Comparison of ENCODE assay signal across 15 cellular contexts in the genomic region with DNA sequence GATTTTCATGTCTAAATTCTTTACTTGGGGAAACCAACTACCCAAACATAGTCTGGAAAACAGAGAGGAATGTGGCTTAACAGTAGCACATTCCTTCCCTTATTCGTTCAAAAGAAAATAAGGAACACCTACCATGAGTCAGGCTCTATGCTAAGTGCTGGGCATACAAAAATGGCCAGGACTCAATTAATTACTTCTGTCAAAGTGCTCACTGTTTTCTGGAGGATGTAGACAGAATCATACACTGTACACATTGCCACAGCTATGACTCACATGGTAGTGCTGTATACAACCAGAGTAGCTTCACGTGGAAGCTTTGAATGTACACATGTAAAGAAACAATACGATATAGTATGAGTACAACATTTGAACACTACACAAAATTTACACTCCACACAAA. TPM values are rescaled to one million over a fixed set of nuclear protein-coding genes. Genes with fewer than 3 reads are reported as not detected.
DNase-seq lines count a peak whose midpoint lies in the region; ATAC-seq, FAIRE-seq and TF ChIP-seq lines count a peak whose summit lies in the region.
"Had no signal": no experiment of that assay in that cellular context is flagged by ENCODE, and none has a peak within 500 bp of the region (broad histone marks: within the 10 kb centered on the region; RNA-seq: fewer than 3 reads in every experiment).

No MANE protein-coding gene starts in this region.

- H3K9me3 ChIP-seq in A673 (ENCODE audit: low read depth, low read length, poor library complexity, severe bottlenecking), result no peaks in the 10 kb centered on the region
- no peaks in the 10 kb centered on the region for H3K9me3 ChIP-seq in keratinocyte (ENCODE audit: control insufficient read depth, low read depth, low read length)

- H3K4me1 Mint-ChIP-seq in activated CD4-positive, alpha-beta memory T cell treated with anti-CD3 and anti-CD28 coated beads for 36 hours (ENCODE audit: low read depth), result no peaks in the 10 kb centered on the region

- no peak overlapping the region for H2AFZ ChIP-seq in keratinocyte (ENCODE audit: control insufficient read depth, low read length)

- H3K79me2 ChIP-seq in keratinocyte (ENCODE audit: control insufficient read depth, insufficient read depth, low read length), result no peaks in the 10 kb centered on the region

- dilution Hi-C loops in keratinocyte (cut with MboI; ENCODE audit: extremely low pct_ligation_motif_present, low sequenced_read_pairs), result loop anchor here (25.0 kb wide), 1 partner anchor 485 kb away; no protein-coding TSS in a partner anchor

- H3K27ac ChIP-seq in A673 (ENCODE audit: low read depth, low read length, poor library complexity, severe bottlenecking) (no peak overlapping the region), keratinocyte (ENCODE audit: control insufficient read depth, insufficient read depth, low read length) (no peak overlapping the region)

- H4K20me1 ChIP-seq in keratinocyte (ENCODE audit: control insufficient read depth, extremely low read depth, insufficient read depth, low read length), result no peaks in the 10 kb centered on the region

- intact Hi-C loops in A673 (cut with micrococcal nuclease; ENCODE audit: unreplicated experiment), result no loop called here
- intact Hi-C loops in activated CD4-positive, alpha-beta memory T cell treated with anti-CD3 and anti-CD28 coated beads for 36 hours (cut with micrococcal nuclease), result no loop called here

- no peak overlapping the region for H3K27ac Mint-ChIP-seq in activated CD4-positive, alpha-beta memory T cell treated with anti-CD3 and anti-CD28 coated beads for 36 hours
- H3K27ac Mint-ChIP-seq: activated CD8-positive, alpha-beta T cell treated with anti-CD3 and anti-CD28 coated beads for 36 hours; activated naive CD4-positive, alpha-beta T cell treated with anti-CD3 and anti-CD28 coated beads for 36 hours had no signal

- no peaks in the 10 kb centered on the region for H3K36me3 Mint-ChIP-seq in activated CD4-positive, alpha-beta memory T cell treated with anti-CD3 and anti-CD28 coated beads for 36 hours

- BruUV-seq in A673 (replicated peaks; lab: Mats Ljungman, UMichigan), result no TSS peak

- H3K4me3 Mint-ChIP-seq in activated CD4-positive, alpha-beta memory T cell treated with anti-CD3 and anti-CD28 coated beads for 36 hours, result no peak overlapping the region
- H3K4me3 Mint-ChIP-seq: activated CD8-positive, alpha-beta T cell treated with anti-CD3 and anti-CD28 coated beads for 36 hours; activated naive CD4-positive, alpha-beta T cell treated with anti-CD3 and anti-CD28 coated beads for 36 hours had no signal

- H3K4me2 ChIP-seq in keratinocyte (ENCODE audit: control insufficient read depth, extremely low read depth, insufficient read depth, low read depth, low read length), result no peak overlapping the region

- no peaks in the 10 kb centered on the region for H3K9me1 ChIP-seq in keratinocyte (ENCODE audit: control insufficient read depth, extremely low read depth, insufficient read depth, low read length)

- no peaks in the 10 kb centered on the region for H3K27me3 Mint-ChIP-seq in activated CD4-positive, alpha-beta memory T cell treated with anti-CD3 and anti-CD28 coated beads for 36 hours
- H3K27me3 Mint-ChIP-seq: activated CD8-positive, alpha-beta T cell treated with anti-CD3 and anti-CD28 coated beads for 36 hours had no signal

- TF ChIP-seq CTCF in A673 (conservative IDR thresholded peaks at IDR 0.05; ENCODE audit: low read depth, low read length), result no peak
- TF ChIP-seq CTCF in keratinocyte (optimal IDR thresholded peaks at IDR 0.05 in 1 of 3, IDR thresholded peaks at IDR 0.05 in 1 of 3, conservative IDR thresholded peaks at IDR 0.05 in 1 of 3; ENCODE audit: extremely low read depth in 1 of 3, insufficient read depth in 2 of 3, low read length in 3 of 3), result no peak

- peak; percentile 84 for FAIRE-seq in keratinocyte (lab: Jason Lieb, UNC)

- H3K36me3 ChIP-seq in A673 (ENCODE audit: insufficient read depth, low read length, poor library complexity, severe bottlenecking) (no peaks in the 10 kb centered on the region), keratinocyte (ENCODE audit: control insufficient read depth in 2 of 2, extremely low read depth in 1 of 2, insufficient read depth in 2 of 2, low read length in 2 of 2) (no peaks in the 10 kb centered on the region)

- H3K27me3 ChIP-seq in A673 (replicated peaks; ENCODE audit: insufficient read depth, low read depth, low read length, poor library complexity) (no peaks in the 10 kb centered on the region), keratinocyte (ENCODE audit: control insufficient read depth, extremely low read depth, insufficient read depth, low read length) (no peaks in the 10 kb centered on the region)

- no peak overlapping the region for H3K9ac ChIP-seq in keratinocyte (ENCODE audit: control insufficient read depth, extremely low read depth, insufficient read depth, low read length)

- DNase-seq in A673 (ENCODE audit: low spot score) (peak; percentile 6), HS-27A (ENCODE audit: low read depth) (peak; percentile 83), astrocyte of the hippocampus (ENCODE audit: low read depth, low spot score) (peak; percentile 91), keratinocyte (ENCODE audit: low read depth, low spot score) (peak; percentile 49), NCI-H1694 (lab: John Stamatoyannopoulos, UW) (no peak), NCI-H524 (lab: John Stamatoyannopoulos, UW) (no peak)
- DNase-seq in activated CD4-positive, alpha-beta memory T cell treated with anti-CD3 and anti-CD28 coated beads for 36 hours, result no peak
- DNase-seq: activated CD8-positive, alpha-beta T cell treated with anti-CD3 and anti-CD28 coated beads for 36 hours; activated naive CD4-positive, alpha-beta T cell treated with anti-CD3 and anti-CD28 coated beads for 36 hours; AML-193; cortex of kidney; NCI-H187; retina had no signal

- H3K4me3 ChIP-seq in A673 (ENCODE audit: low read depth, low read length, poor library complexity, severe bottlenecking) (no peak overlapping the region), keratinocyte (ENCODE audit: control insufficient read depth in 2 of 3, extremely low read depth in 1 of 3, insufficient read depth in 2 of 3, low read depth in 1 of 3, low read length in 3 of 3) (no peak overlapping the region)

- POLR2A ChIA-PET in A673 (lab: Charles Lee; ENCODE audit: low non-redundant PET), result no interaction called here
- POLR2A ChIA-PET in activated CD4-positive, alpha-beta memory T cell treated with anti-CD3 and anti-CD28 coated beads for 36 hours (lab: Charles Lee), result no interaction called here

- H3K4me1 ChIP-seq in A673 (ENCODE audit: insufficient read depth, low read length, poor library complexity, severe bottlenecking) (peaks cover 10% of the 10 kb centered on the region), keratinocyte (ENCODE audit: control insufficient read depth, extremely low read depth, insufficient read depth, low read length) (peaks cover 10% of the 10 kb centered on the region)

- H3K9me3 Mint-ChIP-seq in activated CD4-positive, alpha-beta memory T cell treated with anti-CD3 and anti-CD28 coated beads for 36 hours, result peaks cover 5% of the 10 kb centered on the region
- H3K9me3 Mint-ChIP-seq: activated CD8-positive, alpha-beta T cell treated with anti-CD3 and anti-CD28 coated beads for 36 hours had no signal

- ATAC-seq in GM19328 (IDR thresholded peaks at IDR 0.05; ENCODE audit: unreplicated experiment), result no peak
- ATAC-seq: activated CD8-positive, alpha-beta T cell treated with anti-CD3 and anti-CD28 coated beads for 36 hours had no signal

- CTCF ChIA-PET in A673 (lab: Charles Lee), result no interaction called here
- CTCF ChIA-PET in activated CD4-positive, alpha-beta memory T cell treated with anti-CD3 and anti-CD28 coated beads for 36 hours (lab: Charles Lee), result no interaction called here

RNA-seq across cellular contexts. Expression of gene SLC25A21, which starts 50.1 kb away (rescaled TPM):
- 4.3 and 4.7 TPM in 2 replicates for total RNA-seq in A673 (2021)
- 0.28 to 0.66 TPM (median 0.40 TPM) in 3 replicates for polyA plus RNA-seq in keratinocyte
- 0.31 TPM for polyA plus RNA-seq in keratinocyte (2011; ENCODE audit: low read depth)
- polyA plus RNA-seq in keratinocyte (2011; cell fraction: cytosol; rRNA removed), result 0.25 and 0.57 TPM in 2 replicates
- 0.22 and 0.48 TPM in 2 replicates for polyA plus RNA-seq in keratinocyte (2011; cell fraction: nucleus; rRNA removed)
- 0.28 and 0.39 TPM in 2 replicates for polyA plus RNA-seq in keratinocyte (2012; ENCODE audit: low replicate concordance)
- polyA minus RNA-seq in keratinocyte, result 0.07 to 1.4 TPM (median 0.99 TPM) in 3 replicates
- not detected for polyA minus RNA-seq in keratinocyte (2011; cell fraction: cytosol; rRNA and poly(A)+ RNA removed)
- 0.21 and 2.2 TPM in 2 replicates for polyA minus RNA-seq in keratinocyte (2011; cell fraction: nucleus; rRNA and poly(A)+ RNA removed)
- not detected for total RNA-seq in activated CD4-positive, alpha-beta memory T cell treated with anti-CD3 and anti-CD28 coated beads for 36 hours
- total RNA-seq: activated CD8-positive, alpha-beta T cell treated with anti-CD3 and anti-CD28 coated beads for 36 hours; activated naive CD4-positive, alpha-beta T cell treated with anti-CD3 and anti-CD28 coated beads for 36 hours; T-helper 2 cell treated with Interferon-gamma antibody and Interleukin-4, amounts not matched to agents 100 ng/mL and 5 ng/mL, for 36 hours had no signal

Comparison
In these comparisons a context has a peak if more than half of its experiments do, and no peak if none do; other contexts are left out.
1. DNase-seq: peak in A673 (single experiment), HS-27A (single experiment), astrocyte of the hippocampus (single experiment) and keratinocyte (single experiment); none in NCI-H1694 (single experiment), activated CD4-positive, alpha-beta memory T cell treated with anti-CD3 and anti-CD28 coated beads for 36 hours (single experiment) and NCI-H524 (0 of 2).